Comparison of ENCODE assay signal across 9 cellular contexts in genomic region chr3:130094491-130094938, GRCh38. TPM values are rescaled to one million over a fixed set of nuclear protein-coding genes. Genes with fewer than 3 reads are reported as not detected.
A peak's percentile ranks its signal among the peaks of the same experiment; 100 is the strongest.
DNase-seq lines count a peak whose midpoint lies in the region; TF ChIP-seq lines count a peak whose summit lies in the region.
"Not testable (repeated sequence)": the region's sequence is repeated elsewhere in the genome, so short reads cannot be mapped to it uniquely, and the experiment has no call there.
"Had no signal": no experiment of that assay in that cellular context is flagged by ENCODE, and none has a peak within 500 bp of the region (broad histone marks: within the 10 kb centered on the region; RNA-seq: fewer than 3 reads in every experiment).

No MANE protein-coding gene starts in this region.

- H3K27me3 Mint-ChIP-seq in activated naive CD4-positive, alpha-beta T cell treated with anti-CD3 and anti-CD28 coated beads for 36 hours (ENCODE audit: low read depth), result not testable (repeated sequence)

- H3K9me2 ChIP-seq in Karpas-422 (replicated peaks; ENCODE audit: insufficient read depth, low read length); PC-9 (ENCODE audit: insufficient read depth): not testable (repeated sequence)

- H3K9me3 Mint-ChIP-seq in activated naive CD4-positive, alpha-beta T cell treated with anti-CD3 and anti-CD28 coated beads for 36 hours, result not testable (repeated sequence)

- not testable (repeated sequence) for TF ChIP-seq EP300 in stomach (IDR thresholded peaks at IDR 0.05)

- not testable (repeated sequence) for H3K27ac Mint-ChIP-seq in activated naive CD4-positive, alpha-beta T cell treated with anti-CD3 and anti-CD28 coated beads for 36 hours

- H3K9me3 ChIP-seq in Karpas-422 (ENCODE audit: low read length); PC-9 (ENCODE audit: insufficient read depth, low read depth); neutrophil; stomach: not testable (repeated sequence)

- peaks cover 23% of the 10 kb centered on the region for H3K4me1 Mint-ChIP-seq in activated naive CD4-positive, alpha-beta T cell treated with anti-CD3 and anti-CD28 coated beads for 36 hours (ENCODE audit: low read depth)

- H3K9ac ChIP-seq in Karpas-422 (ENCODE audit: low read length), result not testable (repeated sequence)

- DNase-seq in ELF-1 (ENCODE audit: low read depth, low spot score) (peak; percentile 20), PC-9 (peak; percentile 96 to 97), cardiac septum (ENCODE audit: low spot score) (peak; percentile 88), stomach (peak; percentile 64)
- DNase-seq in Karpas-422, result not testable (repeated sequence)
- peak; percentile 57 for DNase-seq in activated CD4-positive, alpha-beta T cell treated with anti-CD3 and anti-CD28 coated beads for 48 hours
- DNase-seq in activated naive CD4-positive, alpha-beta T cell treated with anti-CD3 and anti-CD28 coated beads for 36 hours, result peak; percentile 44

- H3K4me1 ChIP-seq in Karpas-422 (ENCODE audit: low read length), result peaks cover 10% of the 10 kb centered on the region
- H3K4me1 ChIP-seq in PC-9 (replicated peaks; ENCODE audit: insufficient read depth), result peaks cover 26% of the 10 kb centered on the region
- H3K4me1 ChIP-seq in neutrophil (ENCODE audit: control insufficient read depth in 1 of 2, insufficient read depth in 1 of 2, low read depth in 1 of 2, low read length in 1 of 2), result peaks cover 20 to 31% of the 10 kb centered on the region in 2 experiments
- H3K4me1 ChIP-seq in stomach, result peaks cover 0 to 26% (median 11%) of the 10 kb centered on the region in 4 donors

- not testable (repeated sequence) for H3K36me3 ChIP-seq in Karpas-422 (ENCODE audit: insufficient read depth, low read length); PC-9 (ENCODE audit: low read depth); neutrophil; stomach

- not testable (repeated sequence) for H3K36me3 Mint-ChIP-seq in activated naive CD4-positive, alpha-beta T cell treated with anti-CD3 and anti-CD28 coated beads for 36 hours (ENCODE audit: low read depth)

- not testable (repeated sequence) for BruUV-seq in PC-9 (replicated peaks; lab: Mats Ljungman, UMichigan)

- H3K79me2 ChIP-seq in Karpas-422 (ENCODE audit: low read length); PC-9 (ENCODE audit: low read depth): not testable (repeated sequence)

- POLR2A ChIA-PET in PC-9 (lab: Charles Lee; ENCODE audit: unreplicated experiment), result interaction anchor here (0.6 kb wide), 1 partner anchor 711 kb away, joined by 3 read pairs; no protein-coding TSS in a partner anchor

- H3K4me2 ChIP-seq in Karpas-422 (ENCODE audit: low read depth, low read length, poor library complexity, severe bottlenecking) (peak overlapping the region; percentile 48), PC-9 (peak overlapping the region; percentile 78)

- WGBS in stomach, 5 donors, result 19 to 58% (median 33%) methylated on average over 6 to 11 of the region's 11 CpGs

- intact Hi-C loops in PC-9 (cut with micrococcal nuclease; ENCODE audit: unreplicated experiment), result loop anchor here (1.0 to 10.0 kb wide), 5 partner anchors 16 to 602 kb away; no protein-coding TSS in a partner anchor
- intact Hi-C loops in activated naive CD4-positive, alpha-beta T cell treated with anti-CD3 and anti-CD28 coated beads for 36 hours (cut with micrococcal nuclease); cardiac septum (cut with DNase I); stomach (cut with DNase I; ENCODE audit: low total_unique reads): not testable (repeated sequence)

- H3K27me3 ChIP-seq in Karpas-422 (ENCODE audit: low read length); PC-9 (ENCODE audit: insufficient read depth, low read depth); neutrophil; stomach: not testable (repeated sequence)

- CTCF ChIA-PET in PC-9 (lab: Charles Lee), result not testable (repeated sequence)
- CTCF ChIA-PET in activated naive CD4-positive, alpha-beta T cell treated with anti-CD3 and anti-CD28 coated beads for 36 hours (lab: Charles Lee), result interaction anchor here (0.7 to 6.4 kb wide), 3 partner anchors 12 to 152 kb away, joined by 3 to 24 read pairs (median 3); no protein-coding TSS in a partner anchor

- TF ChIP-seq POLR2A in stomach (IDR thresholded peaks at IDR 0.05), result not testable (repeated sequence)

- 0 out of 2 replicates have a peak overlapping the region, but pooled peaks have one; percentile 93 for H2AFZ ChIP-seq in Karpas-422 (ENCODE audit: low read length)
- not testable (repeated sequence) for H2AFZ ChIP-seq in PC-9

- H4K20me1 ChIP-seq in Karpas-422 (ENCODE audit: insufficient read depth, low read depth, low read length); PC-9 (ENCODE audit: insufficient read depth): not testable (repeated sequence)

- H3K4me3 Mint-ChIP-seq in activated naive CD4-positive, alpha-beta T cell treated with anti-CD3 and anti-CD28 coated beads for 36 hours, result not testable (repeated sequence)

- TF ChIP-seq CTCF in PC-9 (conservative IDR thresholded peaks at IDR 0.05); neutrophil (IDR thresholded peaks at IDR 0.05); stomach (IDR thresholded peaks at IDR 0.05): not testable (repeated sequence)

- H3K4me3 ChIP-seq in Karpas-422 (ENCODE audit: low read length), result not testable (repeated sequence)
- peak overlapping the region; percentile 46; the same call in 1 of the 2 replicates for H3K4me3 ChIP-seq in PC-9
- peak overlapping the region; percentile 40 to 53 for H3K4me3 ChIP-seq in neutrophil (ENCODE audit: low read depth in 1 of 2, low read length in 1 of 2)
- H3K4me3 ChIP-seq in stomach, result peak overlapping the region in 2 of 4 donors; percentile 22 to 32

- H3K27ac ChIP-seq in Karpas-422 (ENCODE audit: low read length), result not testable (repeated sequence)
- H3K27ac ChIP-seq in PC-9 (peak overlapping the region; percentile 77), neutrophil (peak overlapping the region; percentile 78), stomach (peak overlapping the region in 4 of 5 donors; percentile 44 to 75 (median 59))

- not testable (repeated sequence) for H3F3A ChIP-seq in PC-9 (ENCODE audit: insufficient read depth, low read depth)

RNA-seq across cellular contexts. Expression of gene ALG1L2, which starts 12.9 kb away (rescaled TPM):
- not detected in 2 replicates for total RNA-seq in Karpas-422 (2014; rRNA removed; shearing (Covaris generic); ENCODE audit: low replicate concordance)
- total RNA-seq in PC-9 (2021), result 2.2 and 2.6 TPM in 2 replicates
- not detected for total RNA-seq in activated naive CD4-positive, alpha-beta T cell treated with anti-CD3 and anti-CD28 coated beads for 36 hours
- not detected for total RNA-seq in cardiac septum
- total RNA-seq in stomach, result not detected
- not detected for polyA plus RNA-seq in stomach
- total RNA-seq: gastrocnemius medialis had no signal
